Comparison of ENCODE assay signal across 5 cellular contexts in the genomic region with DNA sequence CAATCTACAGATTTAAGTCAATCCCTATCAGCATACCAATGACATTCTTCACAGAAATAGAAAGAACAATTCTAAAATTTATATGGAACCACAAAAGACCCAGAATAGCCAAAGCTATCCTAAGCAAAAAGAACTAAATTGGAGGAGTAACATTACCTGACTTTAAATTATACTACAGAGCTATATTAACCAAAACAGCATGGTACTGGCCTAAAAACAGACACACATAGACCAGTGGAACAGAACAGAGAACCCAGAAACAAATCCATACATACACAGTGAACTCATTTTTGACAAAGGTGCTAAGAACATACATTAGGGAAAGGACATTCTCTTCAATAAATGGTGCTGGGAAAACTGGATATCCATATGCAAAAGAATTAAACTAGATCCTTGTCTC.
DNase-seq lines count a peak whose midpoint lies in the region; ATAC-seq, FAIRE-seq and TF ChIP-seq lines count a peak whose summit lies in the region.
"Not testable (repeated sequence)": the region's sequence is repeated elsewhere in the genome, so short reads cannot be mapped to it uniquely, and the experiment has no call there.

No MANE protein-coding gene starts in this region.

- H3K27me3 Mint-ChIP-seq in stimulated activated naive B cell treated with anti-CD40 and anti-IgM and Interleukin-4, amounts not matched to agents 10 μg/mL and 1 μg/mL and 100 μg/mL, for 72 hours, result not testable (repeated sequence)

- TF ChIP-seq RAD21 in A549 (conservative IDR thresholded peaks at IDR 0.05 in 1 of 2, IDR thresholded peaks at IDR 0.05 in 1 of 2); K562 (CRISPR knock-in tag; conservative IDR thresholded peaks at IDR 0.05 in 1 of 2, IDR thresholded peaks at IDR 0.05 in 1 of 2): not testable (repeated sequence)

- H3K4me3 Mint-ChIP-seq in stimulated activated naive B cell treated with anti-CD40 and anti-IgM and Interleukin-4, amounts not matched to agents 10 μg/mL and 1 μg/mL and 100 μg/mL, for 72 hours, result not testable (repeated sequence)

- CTCF ChIA-PET in A549 (lab: Yijun Ruan, JAX), result interaction anchor here (0.7 kb wide), 1 partner anchor 287 kb away, joined by 4 read pairs; no protein-coding TSS in a partner anchor
- CTCF ChIA-PET in HEK293 (lab: Yijun Ruan, JAX), result interaction anchor here (0.6 kb wide), 1 partner anchor 12 kb away, joined by 4 read pairs; no protein-coding TSS in a partner anchor
- CTCF ChIA-PET in K562 (lab: Yijun Ruan, JAX; ENCODE audit: low intra/inter-chr PET ratio), result not testable (repeated sequence)

- H3K79me2 ChIP-seq in K562 (ENCODE audit: control insufficient read depth, insufficient read depth, low read length), result not testable (repeated sequence)

- H2AFZ ChIP-seq in K562 (ENCODE audit: low read depth, low read length), result not testable (repeated sequence)

- POLR2A ChIA-PET in A549 (lab: Yijun Ruan, JAX); HEK293 (lab: Yijun Ruan, JAX): not testable (repeated sequence)
- POLR2A ChIA-PET in K562 (lab: Yijun Ruan, JAX), result interaction anchor here (1.3 to 1.4 kb wide), 3 partner anchors 10 to 70 kb away, joined by 4 to 5 read pairs (median 5); no protein-coding TSS in a partner anchor

- H3K4me1 ChIP-seq in A549 (peaks cover 19% of the 10 kb centered on the region), K562 (replicated peaks in 1 of 2; ENCODE audit: control insufficient read depth in 2 of 2, insufficient read depth in 2 of 2, low read length in 2 of 2) (peaks cover 19 to 21% of the 10 kb centered on the region in 2 experiments), foreskin keratinocyte (peaks cover 11% of the 10 kb centered on the region)
- H3K4me1 ChIP-seq in HEK293 (ENCODE audit: control insufficient read depth, insufficient read depth, low read length), result not testable (repeated sequence)

- H3K27ac Mint-ChIP-seq in stimulated activated naive B cell treated with anti-CD40 and anti-IgM and Interleukin-4, amounts not matched to agents 10 μg/mL and 1 μg/mL and 100 μg/mL, for 72 hours, result peak overlapping the region; percentile 65

- not testable (repeated sequence) for H4K20me1 ChIP-seq in K562 (replicated peaks; ENCODE audit: control insufficient read depth, insufficient read depth, low read length)

- peaks cover 0 to 13% of the 10 kb centered on the region in 2 donors for H3K36me3 Mint-ChIP-seq in stimulated activated naive B cell treated with anti-CD40 and anti-IgM and Interleukin-4, amounts not matched to agents 10 μg/mL and 1 μg/mL and 100 μg/mL, for 72 hours

- intact Hi-C loops in K562 (cut with micrococcal nuclease), result not testable (repeated sequence)

- in situ Hi-C loops in K562 (cut with MboI), result not testable (repeated sequence)

- H3K9me3 Mint-ChIP-seq in stimulated activated naive B cell treated with anti-CD40 and anti-IgM and Interleukin-4, amounts not matched to agents 10 μg/mL and 1 μg/mL and 100 μg/mL, for 72 hours, result peaks cover 10 to 19% of the 10 kb centered on the region in 2 donors

- not testable (repeated sequence) for H3K9me1 ChIP-seq in K562 (ENCODE audit: control insufficient read depth, insufficient read depth, low read length)

- H3K4me2 ChIP-seq in A549; K562 (ENCODE audit: insufficient read depth, low read length): not testable (repeated sequence)

- not testable (repeated sequence) for H3K36me3 ChIP-seq in HEK293 (ENCODE audit: control insufficient read depth in 2 of 2, insufficient read depth in 1 of 2, low read length in 2 of 2); K562 (ENCODE audit: control insufficient read depth, insufficient read depth, low read length)

- BruUV-seq in K562 (replicated peaks; lab: Mats Ljungman, UMichigan), result not testable (repeated sequence)

- TF ChIP-seq POLR2A in A549 (IDR thresholded peaks at IDR 0.05; ENCODE audit: low read length); K562 (conservative IDR thresholded peaks at IDR 0.05): not testable (repeated sequence)

- not testable (repeated sequence) for DNase-seq in A549 (ENCODE audit: low read depth in 1 of 2, low spot score in 1 of 2); K562 (ENCODE audit: extremely low read depth in 1 of 4, low spot score in 3 of 4); foreskin keratinocyte; stimulated activated naive B cell treated with anti-CD40 and anti-IgM and Interleukin-4, amounts not matched to agents 10 μg/mL and 1 μg/mL and 100 μg/mL, for 72 hours

- not testable (repeated sequence) for ATAC-seq in A549; K562; foreskin keratinocyte; stimulated activated naive B cell treated with anti-CD40 and anti-IgM and Interleukin-4, amounts not matched to agents 10 μg/mL and 1 μg/mL and 100 μg/mL, for 72 hours (replicated peaks)

- not testable (repeated sequence) for TF ChIP-seq CTCF in A549 (IDR thresholded peaks at IDR 0.05); HEK293 (tag by site-specific recombination; IDR thresholded peaks at IDR 0.05); K562 (IDR thresholded peaks at IDR 0.05 in 2 of 3, conservative IDR thresholded peaks at IDR 0.05 in 1 of 3; ENCODE audit: insufficient read depth in 2 of 3, low read depth in 1 of 3, low read length in 3 of 3); foreskin keratinocyte (conservative IDR thresholded peaks at IDR 0.05)

- not testable (repeated sequence) for TF ChIP-seq EP300 in A549 (IDR thresholded peaks at IDR 0.05); K562 (IDR thresholded peaks at IDR 0.05; ENCODE audit: low read length)

- H3K9me3 ChIP-seq in A549, result 0 out of 3 replicates have a peak, but pooled peaks cover 12% of the 10 kb centered on the region
- H3K9me3 ChIP-seq in HEK293 (ENCODE audit: control insufficient read depth, insufficient read depth, low read depth, low read length); K562 (replicated peaks; ENCODE audit: control insufficient read depth, insufficient read depth, low read depth, low read length): not testable (repeated sequence)

- H3K4me3 ChIP-seq in A549; HEK293 (ENCODE audit: low read depth, low read length); K562: not testable (repeated sequence)

- H3K27ac ChIP-seq in A549; HEK293 (ENCODE audit: extremely low read depth, low read depth, low read length); K562 (ENCODE audit: extremely low read depth, low read depth, low read length): not testable (repeated sequence)
- H3K27ac ChIP-seq in foreskin keratinocyte, result peak overlapping the region; percentile 75

- H3K27me3 ChIP-seq in K562 (ENCODE audit: control insufficient read depth in 2 of 2, insufficient read depth in 2 of 2, low read length in 2 of 2); foreskin keratinocyte: not testable (repeated sequence)

- FAIRE-seq in A549 (lab: Jason Lieb, UNC); K562 (lab: Jason Lieb, UNC): not testable (repeated sequence)

- H3K4me1 Mint-ChIP-seq in stimulated activated naive B cell treated with anti-CD40 and anti-IgM and Interleukin-4, amounts not matched to agents 10 μg/mL and 1 μg/mL and 100 μg/mL, for 72 hours, result peaks cover 46 to 59% of the 10 kb centered on the region in 2 donors

- not testable (repeated sequence) for H3K9ac ChIP-seq in K562 (ENCODE audit: insufficient read depth in 1 of 2, low read depth in 2 of 2, low read length in 2 of 2)

TF ChIP-seq in A549, 52 proteins besides CTCF, POLR2A, EP300 and RAD21:
- peak; percentile 33; the same call in 1 of the 2 replicates for TF ChIP-seq KDM1A (IDR thresholded peaks at IDR 0.05; ENCODE audit: low read depth)

TF ChIP-seq in K562, 482 proteins besides CTCF, POLR2A, EP300 and RAD21:
- TF ChIP-seq RBM25 (IDR thresholded peaks at IDR 0.05; ENCODE audit: low read depth, low read length, severe bottlenecking) (peak; percentile 77), BCOR (IDR thresholded peaks at IDR 0.05) (peak; percentile 63; the same call in 1 of the 2 replicates), SMARCA5 (IDR thresholded peaks at IDR 0.05) (0 out of 2 replicates have a peak, but pooled peaks have one; percentile 38)
